In genomic region chr10:119872610-119872859, GRCh38 we compare ENCODE assay signal across 1 cellular context.
A peak's percentile ranks its signal among the peaks of the same experiment; 100 is the strongest.
TF ChIP-seq lines count a peak whose summit lies in the region.

Gene MCMBP, minus strand, starts transcription at chr10:119872843. Its CDS starts 259 bp downstream, at chr10:119872584.

TF ChIP-seq in K562, 482 proteins besides CTCF, POLR2A, EP300 and RAD21 (continued from another document):
- TF ChIP-seq RBBP5 (IDR thresholded peaks at IDR 0.05; ENCODE audit: borderline replicate concordance, insufficient read depth, low read length, poor library complexity, severe bottlenecking) (peak; percentile 64), NONO (IDR thresholded peaks at IDR 0.05; ENCODE audit: low read depth in 2 of 2, low read length in 1 of 2) (peak; percentile 37 to 75; a peak in 1 of 4 replicates), GABPA (tag; conservative IDR thresholded peaks at IDR 0.05; ENCODE audit: low read depth) (0 out of 2 replicates have a peak, but pooled peaks have one; percentile 28), RB1 (IDR thresholded peaks at IDR 0.05; ENCODE audit: low read depth) (peak; percentile 99)
TF ChIP-seq in K562: peak in this region for 12.
